Comparison of ENCODE assay signal across 11 cellular contexts in the genomic region with DNA sequence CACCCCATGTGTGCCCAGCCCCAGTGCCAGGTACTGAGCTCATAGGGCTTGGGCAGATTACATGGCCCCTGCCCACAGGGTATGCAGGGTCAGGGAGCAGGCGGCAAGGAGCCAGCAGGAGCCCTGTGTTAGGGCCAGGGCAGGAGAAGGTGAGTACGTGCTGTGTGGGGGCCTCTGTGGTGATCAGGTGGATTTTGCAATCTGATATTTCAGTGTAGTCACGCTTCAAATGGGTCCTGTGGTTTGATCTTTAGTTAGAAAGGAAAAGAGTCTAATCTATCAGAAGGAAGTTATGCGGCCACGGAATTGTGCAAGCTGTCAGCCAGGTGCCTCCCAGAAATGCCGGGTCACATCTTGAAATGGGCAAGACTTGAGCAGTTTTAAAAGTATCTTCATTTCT. TPM values are rescaled to one million over a fixed set of nuclear protein-coding genes. Genes with fewer than 3 reads are reported as not detected.
DNase-seq lines count a peak whose midpoint lies in the region; ATAC-seq and FAIRE-seq lines count a peak whose summit lies in the region.
"Had no signal": no experiment of that assay in that cellular context is flagged by ENCODE, and none has a peak within 500 bp of the region (broad histone marks: within the 10 kb centered on the region; RNA-seq: fewer than 3 reads in every experiment).

No MANE protein-coding gene starts in this region.

- no peak overlapping the region for H3K56ac ChIP-seq in mesendoderm (ENCODE audit: low read length)

- POLR2A ChIA-PET in T-cell (lab: Charles Lee), result no interaction called here

- H3K23ac ChIP-seq in mesendoderm (ENCODE audit: low read length), result no peak overlapping the region

- CTCF ChIA-PET in T-cell (lab: Charles Lee), result interaction anchor here (1.1 to 1.4 kb wide), 4 partner anchors 11 to 59 kb away, joined by 3 to 4 read pairs (median 4); no protein-coding TSS in a partner anchor

- no CpG with 5 or more reads among the region's 6 CpGs for WGBS in mesendoderm (ENCODE audit: extremely low coverage, insufficient coverage, low lambda C conversion rate)

- H3K27me3 ChIP-seq in mesendoderm (ENCODE audit: insufficient read depth, low read length, poor library complexity), result no peaks in the 10 kb centered on the region
- H3K27me3 ChIP-seq: ascending aorta had no signal

- H3K9ac ChIP-seq in mesendoderm (ENCODE audit: low read length), result no peak overlapping the region

- DNase-seq in activated T-cell treated with anti-CD3 and anti-CD28 coated beads, Interleukin-2, amount 50 U/mL, for 4 hours, result no peak
- no peak for DNase-seq in activated T-cell treated with anti-CD3 and anti-CD28 coated beads for 4 hours
- DNase-seq in T-cell, result no peak
- DNase-seq in RCC 7860 (ENCODE audit: low spot score), result no peak
- no peak for DNase-seq in mesendoderm
- DNase-seq: NCI-H1694 had no signal

- H3K79me1 ChIP-seq in mesendoderm (ENCODE audit: low read length), result peaks cover 47% of the 10 kb centered on the region

- no peaks in the 10 kb centered on the region for H3K9me3 Mint-ChIP-seq in activated T-cell treated with anti-CD3 and anti-CD28 coated beads, Interleukin-2, amount 50 U/mL, for 4 hours
- no peaks in the 10 kb centered on the region for H3K9me3 Mint-ChIP-seq in T-cell
- no peaks in the 10 kb centered on the region for H3K9me3 Mint-ChIP-seq in dendritic cell treated with granulocyte-macrophage colony-stimulating factor and Interleukin-4, amounts not matched to agents 40 ng/mL and 50 ng/mL, for 4 days
- no peaks in the 10 kb centered on the region for H3K9me3 Mint-ChIP-seq in stimulated activated naive CD8-positive, alpha-beta T cell treated with anti-CD3 and anti-CD28 coated beads, Interleukin-15, Interleukin-2, amounts not matched to agents 100 ng/mL and 50 ng/mL, for 24 hours

- H3K4me3 Mint-ChIP-seq in activated T-cell treated with anti-CD3 and anti-CD28 coated beads, Interleukin-2, amount 50 U/mL, for 4 hours, result peak overlapping the region; percentile 6
- peak overlapping the region in 2 of 3 donors; percentile 42 to 66 for H3K4me3 Mint-ChIP-seq in T-cell
- H3K4me3 Mint-ChIP-seq in dendritic cell treated with granulocyte-macrophage colony-stimulating factor and Interleukin-4, amounts not matched to agents 40 ng/mL and 50 ng/mL, for 4 days, result no peak overlapping the region
- peak overlapping the region; percentile 42 for H3K4me3 Mint-ChIP-seq in stimulated activated naive CD8-positive, alpha-beta T cell treated with anti-CD3 and anti-CD28 coated beads, Interleukin-15, Interleukin-2, amounts not matched to agents 100 ng/mL and 50 ng/mL, for 24 hours

- ATAC-seq in activated T-cell treated with anti-CD3 and anti-CD28 coated beads, Interleukin-2, amount 50 U/mL, for 4 hours, result peak; percentile 70
- ATAC-seq in T-cell (replicated peaks in 1 of 4) (peak; percentile 40 to 55 (median 48)), GM18511 (IDR thresholded peaks at IDR 0.05; ENCODE audit: unreplicated experiment) (no peak)
- ATAC-seq: Panc1 had no signal

- no peak overlapping the region for H2BK5ac ChIP-seq in mesendoderm (ENCODE audit: low read length)

- H4K5ac ChIP-seq in mesendoderm (ENCODE audit: low read length), result no peak overlapping the region

- intact Hi-C loops in dendritic cell treated with granulocyte-macrophage colony-stimulating factor and Interleukin-4, amounts not matched to agents 40 ng/mL and 50 ng/mL, for 4 days (cut with micrococcal nuclease), result no loop called here

- no peak overlapping the region for H3K4me2 ChIP-seq in mesendoderm (ENCODE audit: low read length)

- H4K8ac ChIP-seq in mesendoderm (ENCODE audit: low read depth, low read length), result no peak overlapping the region

- peaks cover 65% of the 10 kb centered on the region for H3K4me1 Mint-ChIP-seq in activated T-cell treated with anti-CD3 and anti-CD28 coated beads, Interleukin-2, amount 50 U/mL, for 4 hours (ENCODE audit: low read depth)
- peaks cover 65 to 82% (median 72%) of the 10 kb centered on the region in 3 donors for H3K4me1 Mint-ChIP-seq in T-cell
- H3K4me1 Mint-ChIP-seq in dendritic cell treated with granulocyte-macrophage colony-stimulating factor and Interleukin-4, amounts not matched to agents 40 ng/mL and 50 ng/mL, for 4 days (ENCODE audit: low read depth), result peaks cover 76% of the 10 kb centered on the region
- H3K4me1 Mint-ChIP-seq in stimulated activated naive CD8-positive, alpha-beta T cell treated with anti-CD3 and anti-CD28 coated beads, Interleukin-15, Interleukin-2, amounts not matched to agents 100 ng/mL and 50 ng/mL, for 24 hours (ENCODE audit: low read depth), result peaks cover 82% of the 10 kb centered on the region

- H3K36me3 Mint-ChIP-seq in activated T-cell treated with anti-CD3 and anti-CD28 coated beads, Interleukin-2, amount 50 U/mL, for 4 hours (ENCODE audit: insufficient read depth), result peaks cover 28% of the 10 kb centered on the region
- H3K36me3 Mint-ChIP-seq in T-cell, result peaks cover 49% of the 10 kb centered on the region
- H3K36me3 Mint-ChIP-seq in dendritic cell treated with granulocyte-macrophage colony-stimulating factor and Interleukin-4, amounts not matched to agents 40 ng/mL and 50 ng/mL, for 4 days (ENCODE audit: low read depth), result peaks cover 87% of the 10 kb centered on the region
- peaks cover 66% of the 10 kb centered on the region for H3K36me3 Mint-ChIP-seq in stimulated activated naive CD8-positive, alpha-beta T cell treated with anti-CD3 and anti-CD28 coated beads, Interleukin-15, Interleukin-2, amounts not matched to agents 100 ng/mL and 50 ng/mL, for 24 hours (ENCODE audit: low read depth)

- no peaks in the 10 kb centered on the region for H3K27me3 Mint-ChIP-seq in activated T-cell treated with anti-CD3 and anti-CD28 coated beads, Interleukin-2, amount 50 U/mL, for 4 hours (ENCODE audit: low read depth)
- no peaks in the 10 kb centered on the region for H3K27me3 Mint-ChIP-seq in T-cell
- no peaks in the 10 kb centered on the region for H3K27me3 Mint-ChIP-seq in dendritic cell treated with granulocyte-macrophage colony-stimulating factor and Interleukin-4, amounts not matched to agents 40 ng/mL and 50 ng/mL, for 4 days
- H3K27me3 Mint-ChIP-seq in stimulated activated naive CD8-positive, alpha-beta T cell treated with anti-CD3 and anti-CD28 coated beads, Interleukin-15, Interleukin-2, amounts not matched to agents 100 ng/mL and 50 ng/mL, for 24 hours, result no peaks in the 10 kb centered on the region

- no peak overlapping the region for H3K4ac ChIP-seq in mesendoderm (ENCODE audit: low read depth, low read length)

- H3K27ac Mint-ChIP-seq in T-cell, result peak overlapping the region; percentile 75 to 79
- H3K27ac Mint-ChIP-seq in dendritic cell treated with granulocyte-macrophage colony-stimulating factor and Interleukin-4, amounts not matched to agents 40 ng/mL and 50 ng/mL, for 4 days, result peak overlapping the region; percentile 47
- H3K27ac Mint-ChIP-seq in stimulated activated naive CD8-positive, alpha-beta T cell treated with anti-CD3 and anti-CD28 coated beads, Interleukin-15, Interleukin-2, amounts not matched to agents 100 ng/mL and 50 ng/mL, for 24 hours, result peak overlapping the region; percentile 93

- H3K27ac ChIP-seq in mesendoderm (ENCODE audit: low read depth, low read length), result no peak overlapping the region
- H3K27ac ChIP-seq: ascending aorta had no signal

- no peaks in the 10 kb centered on the region for H3K36me3 ChIP-seq in mesendoderm (ENCODE audit: control insufficient read depth, insufficient read depth, low read length)

- no peak overlapping the region for H2BK15ac ChIP-seq in mesendoderm (replicated peaks; ENCODE audit: low read depth)

- H2AK5ac ChIP-seq in mesendoderm (ENCODE audit: low read length), result no peak overlapping the region

- no peak overlapping the region for H2BK120ac ChIP-seq in mesendoderm (ENCODE audit: low read depth, low read length)

- no peak for FAIRE-seq in RCC 7860 (lab: Jason Lieb, UNC)

- no peak overlapping the region for H3K4me3 ChIP-seq in mesendoderm (ENCODE audit: low read length)
- H3K4me3 ChIP-seq: ascending aorta had no signal

- H3K79me2 ChIP-seq in mesendoderm (ENCODE audit: control insufficient read depth, insufficient read depth, low read length), result peaks cover 35% of the 10 kb centered on the region

- no peak overlapping the region for H3K18ac ChIP-seq in mesendoderm (ENCODE audit: low read length)

- H3K4me1 ChIP-seq in mesendoderm (ENCODE audit: control insufficient read depth, low read depth, low read length), result peaks cover 3% of the 10 kb centered on the region

RNA-seq across cellular contexts. Expression of gene UBE2F, which starts 13.9 kb away (rescaled TPM):
- total RNA-seq in activated T-cell treated with anti-CD3 and anti-CD28 coated beads, Interleukin-2, amount 50 U/mL, for 4 hours, result 10 to 100 TPM; 64.2 to 66.2 (median 66.1) TPM
- total RNA-seq in T-cell, result 10 to 100 TPM; 35.1 to 53.6 (median 37.3) TPM
- polyA plus RNA-seq in mesendoderm (2013, experiment 1 of 2), result 47.8 TPM
- 49.3 TPM for polyA plus RNA-seq in mesendoderm (2013, experiment 2 of 2)
